1 cellular context compared by ENCODE assay signal in genomic region chr20:58606184-58606583, GRCh38.
TF ChIP-seq lines count a peak whose summit lies in the region.

No MANE protein-coding gene starts in this region.

TF ChIP-seq in K562, 482 proteins besides CTCF, POLR2A, EP300 and RAD21:
- TF ChIP-seq PML (IDR thresholded peaks at IDR 0.05; ENCODE audit: low read length) (no peak), NFE2 (IDR thresholded peaks at IDR 0.05; ENCODE audit: low read depth) (no peak), ARID3A (IDR thresholded peaks at IDR 0.05; ENCODE audit: borderline replicate concordance, low read depth, low read length) (no peak), TCF7L2 (IDR thresholded peaks at IDR 0.05; ENCODE audit: low read depth, low read length) (no peak), DPF2 (IDR thresholded peaks at IDR 0.05) (no peak), ZNF316 (IDR thresholded peaks at IDR 0.05) (no peak), HNRNPUL1 (IDR thresholded peaks at IDR 0.05; ENCODE audit: low read length) (no peak), ZNF175 (CRISPR knock-in tag; IDR thresholded peaks at IDR 0.05; ENCODE audit: low read depth) (no peak)
TF ChIP-seq in K562: peak in this region for 0.
